In the genomic region with DNA sequence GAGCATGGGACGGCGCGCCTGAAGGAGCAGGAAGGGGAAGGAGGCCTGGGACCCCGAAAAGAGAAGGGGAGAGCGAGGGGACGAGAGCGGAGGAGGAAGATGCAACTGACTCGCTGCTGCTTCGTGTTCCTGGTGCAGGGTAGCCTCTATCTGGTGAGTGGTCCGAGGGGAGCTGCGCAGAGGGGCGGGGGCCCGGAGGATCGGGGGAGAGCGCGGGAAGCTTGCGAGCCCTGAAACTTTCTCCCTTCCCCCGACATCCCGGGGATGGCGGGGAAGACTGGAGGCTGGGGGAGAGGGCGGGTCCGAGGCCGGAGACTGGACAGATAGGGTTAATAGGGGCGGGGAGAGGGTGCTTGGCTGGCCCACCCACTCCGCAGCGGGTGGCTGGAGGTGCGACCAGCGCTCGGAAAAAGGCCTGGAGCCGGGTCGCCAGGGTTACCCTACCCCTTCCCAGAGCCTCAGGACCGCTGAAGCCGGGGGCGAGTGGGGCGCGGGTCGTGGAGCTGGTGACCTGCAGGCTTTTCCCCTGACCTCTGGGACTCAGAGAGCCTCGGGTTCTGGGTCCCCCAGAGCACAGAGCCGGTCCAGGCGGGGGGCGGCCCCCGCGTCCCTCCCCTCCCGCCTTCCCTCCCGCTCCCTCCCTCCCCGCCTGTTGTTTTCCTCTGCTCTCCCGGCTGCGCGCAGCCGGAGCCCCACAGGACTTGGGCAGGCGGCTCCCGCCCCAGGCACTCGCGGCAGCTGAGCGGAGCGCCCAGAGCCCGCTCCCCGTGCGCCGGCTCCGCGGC, we compare ENCODE assay signal across 1 cellular context.
A peak's percentile ranks its signal among the peaks of the same experiment; 100 is the strongest.
TF ChIP-seq lines count a peak whose summit lies in the region.

No MANE protein-coding gene starts in this region.

TF ChIP-seq in HepG2, 621 proteins besides CTCF, POLR2A, EP300 and RAD21 (continued from another document and continues in another):
- TF ChIP-seq, protein P1, sequence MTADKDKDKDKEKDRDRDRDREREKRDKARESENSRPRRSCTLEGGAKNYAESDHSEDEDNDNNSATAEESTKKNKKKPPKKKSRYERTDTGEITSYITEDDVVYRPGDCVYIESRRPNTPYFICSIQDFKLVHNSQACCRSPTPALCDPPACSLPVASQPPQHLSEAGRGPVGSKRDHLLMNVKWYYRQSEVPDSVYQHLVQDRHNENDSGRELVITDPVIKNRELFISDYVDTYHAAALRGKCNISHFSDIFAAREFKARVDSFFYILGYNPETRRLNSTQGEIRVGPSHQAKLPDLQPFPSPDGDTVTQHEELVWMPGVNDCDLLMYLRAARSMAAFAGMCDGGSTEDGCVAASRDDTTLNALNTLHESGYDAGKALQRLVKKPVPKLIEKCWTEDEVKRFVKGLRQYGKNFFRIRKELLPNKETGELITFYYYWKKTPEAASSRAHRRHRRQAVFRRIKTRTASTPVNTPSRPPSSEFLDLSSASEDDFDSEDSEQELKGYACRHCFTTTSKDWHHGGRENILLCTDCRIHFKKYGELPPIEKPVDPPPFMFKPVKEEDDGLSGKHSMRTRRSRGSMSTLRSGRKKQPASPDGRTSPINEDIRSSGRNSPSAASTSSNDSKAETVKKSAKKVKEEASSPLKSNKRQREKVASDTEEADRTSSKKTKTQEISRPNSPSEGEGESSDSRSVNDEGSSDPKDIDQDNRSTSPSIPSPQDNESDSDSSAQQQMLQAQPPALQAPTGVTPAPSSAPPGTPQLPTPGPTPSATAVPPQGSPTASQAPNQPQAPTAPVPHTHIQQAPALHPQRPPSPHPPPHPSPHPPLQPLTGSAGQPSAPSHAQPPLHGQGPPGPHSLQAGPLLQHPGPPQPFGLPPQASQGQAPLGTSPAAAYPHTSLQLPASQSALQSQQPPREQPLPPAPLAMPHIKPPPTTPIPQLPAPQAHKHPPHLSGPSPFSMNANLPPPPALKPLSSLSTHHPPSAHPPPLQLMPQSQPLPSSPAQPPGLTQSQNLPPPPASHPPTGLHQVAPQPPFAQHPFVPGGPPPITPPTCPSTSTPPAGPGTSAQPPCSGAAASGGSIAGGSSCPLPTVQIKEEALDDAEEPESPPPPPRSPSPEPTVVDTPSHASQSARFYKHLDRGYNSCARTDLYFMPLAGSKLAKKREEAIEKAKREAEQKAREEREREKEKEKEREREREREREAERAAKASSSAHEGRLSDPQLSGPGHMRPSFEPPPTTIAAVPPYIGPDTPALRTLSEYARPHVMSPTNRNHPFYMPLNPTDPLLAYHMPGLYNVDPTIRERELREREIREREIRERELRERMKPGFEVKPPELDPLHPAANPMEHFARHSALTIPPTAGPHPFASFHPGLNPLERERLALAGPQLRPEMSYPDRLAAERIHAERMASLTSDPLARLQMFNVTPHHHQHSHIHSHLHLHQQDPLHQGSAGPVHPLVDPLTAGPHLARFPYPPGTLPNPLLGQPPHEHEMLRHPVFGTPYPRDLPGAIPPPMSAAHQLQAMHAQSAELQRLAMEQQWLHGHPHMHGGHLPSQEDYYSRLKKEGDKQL (CRISPR knock-in tag; IDR thresholded peaks at IDR 0.05; ENCODE audit: low read depth) = no peak
- TF ChIP-seq ELF1 (CRISPR knock-in tag; IDR thresholded peaks at IDR 0.05) (no peak), ZNF484 (CRISPR knock-in tag; IDR thresholded peaks at IDR 0.05; ENCODE audit: borderline replicate concordance, low read depth) (no peak), ZNF333 (CRISPR knock-in tag; IDR thresholded peaks at IDR 0.05; ENCODE audit: borderline replicate concordance) (no peak), NFE2 (CRISPR knock-in tag; IDR thresholded peaks at IDR 0.05) (no peak), TARDBP (CRISPR knock-in tag; IDR thresholded peaks at IDR 0.05) (no peak), KLF13 (CRISPR knock-in tag; IDR thresholded peaks at IDR 0.05) (no peak), ZNF383 (CRISPR knock-in tag; IDR thresholded peaks at IDR 0.05; ENCODE audit: borderline replicate concordance) (no peak), ZSCAN12 (CRISPR knock-in tag; IDR thresholded peaks at IDR 0.05) (no peak), NR1H2 (CRISPR knock-in tag; IDR thresholded peaks at IDR 0.05; ENCODE audit: borderline replicate concordance, low read depth) (no peak), ZNF468 (CRISPR knock-in tag; IDR thresholded peaks at IDR 0.05) (no peak), ZFX (CRISPR knock-in tag; IDR thresholded peaks at IDR 0.05; ENCODE audit: low read depth) (0 out of 2 replicates have a peak, but pooled peaks have one; percentile 7), ZNF274 (CRISPR knock-in tag; IDR thresholded peaks at IDR 0.05) (no peak), NCOA5 (CRISPR knock-in tag; IDR thresholded peaks at IDR 0.05) (no peak), TOPORS (CRISPR knock-in tag; IDR thresholded peaks at IDR 0.05) (no peak), GATA4 (IDR thresholded peaks at IDR 0.05; ENCODE audit: borderline replicate concordance, low read depth) (no peak), ZNF101 (CRISPR knock-in tag; IDR thresholded peaks at IDR 0.05; ENCODE audit: borderline replicate concordance, low read depth) (no peak), ZNF782 (CRISPR knock-in tag; IDR thresholded peaks at IDR 0.05; ENCODE audit: borderline replicate concordance) (no peak)
- TF ChIP-seq, protein P2, sequence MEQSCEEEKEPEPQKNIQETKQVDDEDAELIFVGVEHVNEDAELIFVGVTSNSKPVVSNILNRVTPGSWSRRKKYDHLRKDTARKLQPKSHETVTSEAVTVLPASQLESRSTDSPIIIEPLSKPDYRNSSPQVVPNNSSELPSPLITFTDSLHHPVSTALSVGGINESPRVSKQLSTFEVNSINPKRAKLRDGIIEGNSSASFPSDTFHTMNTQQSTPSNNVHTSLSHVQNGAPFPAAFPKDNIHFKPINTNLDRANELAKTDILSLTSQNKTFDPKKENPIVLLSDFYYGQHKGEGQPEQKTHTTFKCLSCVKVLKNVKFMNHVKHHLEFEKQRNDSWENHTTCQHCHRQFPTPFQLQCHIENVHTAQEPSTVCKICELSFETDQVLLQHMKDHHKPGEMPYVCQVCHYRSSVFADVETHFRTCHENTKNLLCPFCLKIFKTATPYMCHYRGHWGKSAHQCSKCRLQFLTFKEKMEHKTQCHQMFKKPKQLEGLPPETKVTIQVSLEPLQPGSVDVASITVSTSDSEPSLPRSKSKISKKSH (CRISPR knock-in tag; IDR thresholded peaks at IDR 0.05; ENCODE audit: borderline replicate concordance) = no peak
- TF ChIP-seq, protein P3, sequence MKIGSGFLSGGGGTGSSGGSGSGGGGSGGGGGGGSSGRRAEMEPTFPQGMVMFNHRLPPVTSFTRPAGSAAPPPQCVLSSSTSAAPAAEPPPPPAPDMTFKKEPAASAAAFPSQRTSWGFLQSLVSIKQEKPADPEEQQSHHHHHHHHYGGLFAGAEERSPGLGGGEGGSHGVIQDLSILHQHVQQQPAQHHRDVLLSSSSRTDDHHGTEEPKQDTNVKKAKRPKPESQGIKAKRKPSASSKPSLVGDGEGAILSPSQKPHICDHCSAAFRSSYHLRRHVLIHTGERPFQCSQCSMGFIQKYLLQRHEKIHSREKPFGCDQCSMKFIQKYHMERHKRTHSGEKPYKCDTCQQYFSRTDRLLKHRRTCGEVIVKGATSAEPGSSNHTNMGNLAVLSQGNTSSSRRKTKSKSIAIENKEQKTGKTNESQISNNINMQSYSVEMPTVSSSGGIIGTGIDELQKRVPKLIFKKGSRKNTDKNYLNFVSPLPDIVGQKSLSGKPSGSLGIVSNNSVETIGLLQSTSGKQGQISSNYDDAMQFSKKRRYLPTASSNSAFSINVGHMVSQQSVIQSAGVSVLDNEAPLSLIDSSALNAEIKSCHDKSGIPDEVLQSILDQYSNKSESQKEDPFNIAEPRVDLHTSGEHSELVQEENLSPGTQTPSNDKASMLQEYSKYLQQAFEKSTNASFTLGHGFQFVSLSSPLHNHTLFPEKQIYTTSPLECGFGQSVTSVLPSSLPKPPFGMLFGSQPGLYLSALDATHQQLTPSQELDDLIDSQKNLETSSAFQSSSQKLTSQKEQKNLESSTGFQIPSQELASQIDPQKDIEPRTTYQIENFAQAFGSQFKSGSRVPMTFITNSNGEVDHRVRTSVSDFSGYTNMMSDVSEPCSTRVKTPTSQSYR (CRISPR knock-in tag; IDR thresholded peaks at IDR 0.05; ENCODE audit: borderline replicate concordance) = no peak
- TF ChIP-seq, protein P4, sequence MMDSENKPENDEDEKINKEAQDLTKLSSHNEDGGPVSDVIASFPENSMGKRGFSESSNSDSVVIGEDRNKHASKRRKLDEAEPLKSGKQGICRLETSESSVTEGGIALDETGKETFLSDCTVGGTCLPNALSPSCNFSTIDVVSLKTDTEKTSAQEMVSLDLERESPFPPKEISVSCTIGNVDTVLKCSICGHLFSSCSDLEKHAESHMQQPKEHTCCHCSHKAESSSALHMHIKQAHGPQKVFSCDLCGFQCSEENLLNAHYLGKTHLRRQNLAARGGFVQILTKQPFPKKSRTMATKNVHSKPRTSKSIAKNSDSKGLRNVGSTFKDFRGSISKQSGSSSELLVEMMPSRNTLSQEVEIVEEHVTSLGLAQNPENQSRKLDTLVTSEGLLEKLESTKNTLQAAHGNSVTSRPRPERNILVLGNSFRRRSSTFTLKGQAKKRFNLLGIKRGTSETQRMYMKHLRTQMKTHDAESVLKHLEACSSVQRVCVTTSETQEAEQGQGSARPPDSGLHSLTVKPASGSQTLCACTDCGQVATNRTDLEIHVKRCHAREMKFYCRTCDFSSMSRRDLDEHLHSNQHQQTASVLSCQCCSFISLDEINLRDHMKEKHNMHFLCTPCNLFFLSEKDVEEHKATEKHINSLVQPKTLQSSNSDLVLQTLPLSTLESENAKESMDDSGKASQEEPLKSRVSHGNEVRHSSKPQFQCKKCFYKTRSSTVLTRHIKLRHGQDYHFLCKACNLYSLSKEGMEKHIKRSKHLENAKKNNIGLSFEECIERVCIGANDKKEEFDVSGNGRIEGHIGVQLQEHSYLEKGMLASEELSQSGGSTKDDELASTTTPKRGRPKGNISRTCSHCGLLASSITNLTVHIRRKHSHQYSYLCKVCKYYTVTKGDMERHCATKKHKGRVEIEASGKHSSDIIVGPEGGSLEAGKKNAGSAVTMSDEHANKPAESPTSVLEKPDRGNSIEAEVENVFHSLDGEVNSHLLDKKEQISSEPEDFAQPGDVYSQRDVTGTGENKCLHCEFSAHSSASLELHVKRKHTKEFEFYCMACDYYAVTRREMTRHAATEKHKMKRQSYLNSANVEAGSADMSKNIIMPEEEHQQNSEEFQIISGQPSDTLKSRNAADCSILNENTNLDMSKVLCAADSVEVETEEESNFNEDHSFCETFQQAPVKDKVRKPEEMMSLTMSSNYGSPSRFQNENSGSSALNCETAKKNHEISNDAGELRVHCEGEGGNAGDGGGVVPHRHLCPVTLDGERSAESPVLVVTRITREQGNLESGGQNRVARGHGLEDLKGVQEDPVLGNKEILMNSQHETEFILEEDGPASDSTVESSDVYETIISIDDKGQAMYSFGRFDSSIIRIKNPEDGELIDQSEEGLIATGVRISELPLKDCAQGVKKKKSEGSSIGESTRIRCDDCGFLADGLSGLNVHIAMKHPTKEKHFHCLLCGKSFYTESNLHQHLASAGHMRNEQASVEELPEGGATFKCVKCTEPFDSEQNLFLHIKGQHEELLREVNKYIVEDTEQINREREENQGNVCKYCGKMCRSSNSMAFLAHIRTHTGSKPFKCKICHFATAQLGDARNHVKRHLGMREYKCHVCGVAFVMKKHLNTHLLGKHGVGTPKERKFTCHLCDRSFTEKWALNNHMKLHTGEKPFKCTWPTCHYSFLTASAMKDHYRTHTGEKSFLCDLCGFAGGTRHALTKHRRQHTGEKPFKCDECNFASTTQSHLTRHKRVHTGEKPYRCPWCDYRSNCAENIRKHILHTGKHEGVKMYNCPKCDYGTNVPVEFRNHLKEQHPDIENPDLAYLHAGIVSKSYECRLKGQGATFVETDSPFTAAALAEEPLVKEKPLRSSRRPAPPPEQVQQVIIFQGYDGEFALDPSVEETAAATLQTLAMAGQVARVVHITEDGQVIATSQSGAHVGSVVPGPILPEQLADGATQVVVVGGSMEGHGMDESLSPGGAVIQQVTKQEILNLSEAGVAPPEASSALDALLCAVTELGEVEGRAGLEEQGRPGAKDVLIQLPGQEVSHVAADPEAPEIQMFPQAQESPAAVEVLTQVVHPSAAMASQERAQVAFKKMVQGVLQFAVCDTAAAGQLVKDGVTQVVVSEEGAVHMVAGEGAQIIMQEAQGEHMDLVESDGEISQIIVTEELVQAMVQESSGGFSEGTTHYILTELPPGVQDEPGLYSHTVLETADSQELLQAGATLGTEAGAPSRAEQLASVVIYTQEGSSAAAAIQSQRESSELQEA (CRISPR knock-in tag; IDR thresholded peaks at IDR 0.05; ENCODE audit: not compliant biosample characterization) = no peak
- TF ChIP-seq, protein P5, sequence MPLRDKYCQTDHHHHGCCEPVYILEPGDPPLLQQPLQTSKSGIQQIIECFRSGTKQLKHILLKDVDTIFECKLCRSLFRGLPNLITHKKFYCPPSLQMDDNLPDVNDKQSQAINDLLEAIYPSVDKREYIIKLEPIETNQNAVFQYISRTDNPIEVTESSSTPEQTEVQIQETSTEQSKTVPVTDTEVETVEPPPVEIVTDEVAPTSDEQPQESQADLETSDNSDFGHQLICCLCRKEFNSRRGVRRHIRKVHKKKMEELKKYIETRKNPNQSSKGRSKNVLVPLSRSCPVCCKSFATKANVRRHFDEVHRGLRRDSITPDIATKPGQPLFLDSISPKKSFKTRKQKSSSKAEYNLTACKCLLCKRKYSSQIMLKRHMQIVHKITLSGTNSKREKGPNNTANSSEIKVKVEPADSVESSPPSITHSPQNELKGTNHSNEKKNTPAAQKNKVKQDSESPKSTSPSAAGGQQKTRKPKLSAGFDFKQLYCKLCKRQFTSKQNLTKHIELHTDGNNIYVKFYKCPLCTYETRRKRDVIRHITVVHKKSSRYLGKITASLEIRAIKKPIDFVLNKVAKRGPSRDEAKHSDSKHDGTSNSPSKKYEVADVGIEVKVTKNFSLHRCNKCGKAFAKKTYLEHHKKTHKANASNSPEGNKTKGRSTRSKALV (CRISPR knock-in tag; IDR thresholded peaks at IDR 0.05) = no peak
- TF ChIP-seq, protein P6, sequence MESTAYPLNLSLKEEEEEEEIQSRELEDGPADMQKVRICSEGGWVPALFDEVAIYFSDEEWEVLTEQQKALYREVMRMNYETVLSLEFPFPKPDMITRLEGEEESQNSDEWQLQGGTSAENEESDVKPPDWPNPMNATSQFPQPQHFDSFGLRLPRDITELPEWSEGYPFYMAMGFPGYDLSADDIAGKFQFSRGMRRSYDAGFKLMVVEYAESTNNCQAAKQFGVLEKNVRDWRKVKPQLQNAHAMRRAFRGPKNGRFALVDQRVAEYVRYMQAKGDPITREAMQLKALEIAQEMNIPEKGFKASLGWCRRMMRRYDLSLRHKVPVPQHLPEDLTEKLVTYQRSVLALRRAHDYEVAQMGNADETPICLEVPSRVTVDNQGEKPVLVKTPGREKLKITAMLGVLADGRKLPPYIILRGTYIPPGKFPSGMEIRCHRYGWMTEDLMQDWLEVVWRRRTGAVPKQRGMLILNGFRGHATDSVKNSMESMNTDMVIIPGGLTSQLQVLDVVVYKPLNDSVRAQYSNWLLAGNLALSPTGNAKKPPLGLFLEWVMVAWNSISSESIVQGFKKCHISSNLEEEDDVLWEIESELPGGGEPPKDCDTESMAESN (CRISPR knock-in tag; conservative IDR thresholded peaks at IDR 0.05) = 0 out of 2 replicates have a peak, but pooled peaks have one; percentile 22
- TF ChIP-seq, protein P7, sequence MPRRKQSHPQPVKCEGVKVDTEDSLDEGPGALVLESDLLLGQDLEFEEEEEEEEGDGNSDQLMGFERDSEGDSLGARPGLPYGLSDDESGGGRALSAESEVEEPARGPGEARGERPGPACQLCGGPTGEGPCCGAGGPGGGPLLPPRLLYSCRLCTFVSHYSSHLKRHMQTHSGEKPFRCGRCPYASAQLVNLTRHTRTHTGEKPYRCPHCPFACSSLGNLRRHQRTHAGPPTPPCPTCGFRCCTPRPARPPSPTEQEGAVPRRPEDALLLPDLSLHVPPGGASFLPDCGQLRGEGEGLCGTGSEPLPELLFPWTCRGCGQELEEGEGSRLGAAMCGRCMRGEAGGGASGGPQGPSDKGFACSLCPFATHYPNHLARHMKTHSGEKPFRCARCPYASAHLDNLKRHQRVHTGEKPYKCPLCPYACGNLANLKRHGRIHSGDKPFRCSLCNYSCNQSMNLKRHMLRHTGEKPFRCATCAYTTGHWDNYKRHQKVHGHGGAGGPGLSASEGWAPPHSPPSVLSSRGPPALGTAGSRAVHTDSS (CRISPR knock-in tag; conservative IDR thresholded peaks at IDR 0.05) = no peak
